Comparison of ENCODE assay signal across 23 cellular contexts in genomic region chr13:28714651-28715050, GRCh38. TPM values are rescaled to one million over a fixed set of nuclear protein-coding genes. Genes with fewer than 3 reads are reported as not detected.
DNase-seq lines count a peak whose midpoint lies in the region; ATAC-seq, FAIRE-seq and TF ChIP-seq lines count a peak whose summit lies in the region.
"Had no signal": no experiment of that assay in that cellular context is flagged by ENCODE, and none has a peak within 500 bp of the region (broad histone marks: within the 10 kb centered on the region; RNA-seq: fewer than 3 reads in every experiment).

No MANE protein-coding gene starts in this region.

- TF ChIP-seq RAD21 in K562 (CRISPR knock-in tag; conservative IDR thresholded peaks at IDR 0.05 in 1 of 2, IDR thresholded peaks at IDR 0.05 in 1 of 2), result no peak

- H3K4me3 ChIP-seq in breast epithelium (no peak overlapping the region), K562 (no peak overlapping the region), body of pancreas (no peak overlapping the region)
- H3K4me3 ChIP-seq: BLaER1, GM23248 had no signal

- H3K4me2 ChIP-seq in K562 (ENCODE audit: insufficient read depth, low read length), result no peak overlapping the region
- H3K4me2 ChIP-seq: BLaER1 had no signal

- no peaks in the 10 kb centered on the region for H3K9me1 ChIP-seq in K562 (ENCODE audit: control insufficient read depth, insufficient read depth, low read length)

- no TSS peak for BruUV-seq in MCF 10A (replicated peaks; lab: Mats Ljungman, UMichigan)
- no TSS peak for BruUV-seq in K562 (replicated peaks; lab: Mats Ljungman, UMichigan)

- no peaks in the 10 kb centered on the region for H3K4me1 ChIP-seq in breast epithelium
- H3K4me1 ChIP-seq in K562 (replicated peaks in 1 of 2; ENCODE audit: control insufficient read depth in 2 of 2, insufficient read depth in 2 of 2, low read length in 2 of 2), result peaks cover 0 to 11% of the 10 kb centered on the region in 2 experiments; a peak in 3 of 5 replicates
- H3K4me1 ChIP-seq in body of pancreas, result peaks cover 18% of the 10 kb centered on the region
- H3K4me1 ChIP-seq: BLaER1 had no signal

- H2AFZ ChIP-seq in K562 (ENCODE audit: low read depth, low read length), result no peak overlapping the region
- H2AFZ ChIP-seq: GM23248 had no signal

- CTCF ChIA-PET in MCF 10A (lab: Yijun Ruan, JAX), result no interaction called here
- CTCF ChIA-PET in HEK293T (lab: Yijun Ruan, JAX), result no interaction called here
- CTCF ChIA-PET in K562 (lab: Yijun Ruan, JAX; ENCODE audit: low intra/inter-chr PET ratio), result no interaction called here

- TF ChIP-seq CTCF in MCF 10A (IDR thresholded peaks at IDR 0.05; ENCODE audit: unreplicated experiment) (no peak), breast epithelium (IDR thresholded peaks at IDR 0.05) (no peak), K562 (IDR thresholded peaks at IDR 0.05 in 2 of 3, conservative IDR thresholded peaks at IDR 0.05 in 1 of 3; ENCODE audit: insufficient read depth in 2 of 3, low read depth in 1 of 3, low read length in 3 of 3) (no peak), body of pancreas (IDR thresholded peaks at IDR 0.05) (no peak)

- WGBS in K562 (ENCODE audit: insufficient coverage, low coverage, missing lambda C conversion rate), result 11% methylated on average over 1 of the region's 1 CpG
- 81 to 90% methylated on average over 1 of the region's 1 CpG for WGBS in body of pancreas, 2 donors

- no peaks in the 10 kb centered on the region for H3K79me2 ChIP-seq in K562 (ENCODE audit: control insufficient read depth, insufficient read depth, low read length)

- H3K27me3 Mint-ChIP-seq in MCF 10A (ENCODE audit: insufficient read depth, unreplicated experiment), result no peaks in the 10 kb centered on the region
- H3K27me3 Mint-ChIP-seq: B cell; CD4-positive, CD25-positive, alpha-beta regulatory T cell; CD8-positive, alpha-beta memory T cell had no signal

- no peaks in the 10 kb centered on the region for H3K9me3 Mint-ChIP-seq in MCF 10A (ENCODE audit: unreplicated experiment)
- H3K9me3 Mint-ChIP-seq: CD8-positive, alpha-beta memory T cell had no signal

- POLR2A ChIA-PET in MCF 10A (lab: Yijun Ruan, JAX), result interaction anchor here (0.5 kb wide), 1 partner anchor 46 kb away, joined by 3 read pairs; no protein-coding TSS in a partner anchor
- POLR2A ChIA-PET in HEK293T (lab: Yijun Ruan, JAX), result no interaction called here
- POLR2A ChIA-PET in K562 (lab: Yijun Ruan, JAX), result interaction anchor here (2.0 kb wide), 1 partner anchor 21 kb away, joined by 4 read pairs; no protein-coding TSS in a partner anchor

- ATAC-seq in K562, result no peak
- ATAC-seq in body of pancreas, result no peak

- no peak overlapping the region for H3K4me3 Mint-ChIP-seq in MCF 10A (ENCODE audit: unreplicated experiment)
- H3K4me3 Mint-ChIP-seq: B cell had no signal

- H3K27ac ChIP-seq in breast epithelium (no peak overlapping the region), K562 (ENCODE audit: extremely low read depth, low read depth, low read length) (no peak overlapping the region), body of pancreas (no peak overlapping the region)
- H3K27ac ChIP-seq: 22Rv1, BLaER1, C4-2B, GM23248 had no signal

- no peak for TF ChIP-seq EP300 in K562 (IDR thresholded peaks at IDR 0.05; ENCODE audit: low read length)

- no peak for DNase-seq in MCF 10A (ENCODE audit: unreplicated experiment)
- DNase-seq in breast epithelium (ENCODE audit: low spot score in 2 of 2), result no peak
- DNase-seq in HEK293T (ENCODE audit: extremely low spot score), result no peak
- DNase-seq in K562 (ENCODE audit: extremely low read depth in 1 of 4, low spot score in 3 of 4), result no peak
- DNase-seq in middle frontal gyrus (ENCODE audit: extremely low spot score, low spot score), result no peak
- DNase-seq in MV-4-11 (lab: John Stamatoyannopoulos, UW), result no peak
- DNase-seq in body of pancreas, result no peak
- DNase-seq: CD4-positive, CD25-positive, alpha-beta regulatory T cell; CD8-positive, alpha-beta memory T cell; DMS 273 treated with DMSO at 0.1 percent for 48 hours; DMS79 treated with DMSO at 0.1 percent for 48 hours; GM23248; H7; HCEC 1CT had no signal

- intact Hi-C loops in MCF 10A (cut with micrococcal nuclease), result loop anchor here (5.0 kb wide), 1 partner anchor 37 kb away; no protein-coding TSS in a partner anchor
- intact Hi-C loops in breast epithelium (cut with DNase I; ENCODE audit: low total_unique reads), result no loop called here
- intact Hi-C loops in K562 (cut with micrococcal nuclease), result no loop called here
- intact Hi-C loops in body of pancreas (cut with DNase I), result no loop called here

- H3K9me3 ChIP-seq in breast epithelium, result no peaks in the 10 kb centered on the region
- no peaks in the 10 kb centered on the region for H3K9me3 ChIP-seq in K562 (replicated peaks; ENCODE audit: control insufficient read depth, insufficient read depth, low read depth, low read length)
- no peaks in the 10 kb centered on the region for H3K9me3 ChIP-seq in body of pancreas

- no peak for FAIRE-seq in K562 (lab: Jason Lieb, UNC)
- FAIRE-seq: A204.1, D721Med, G401.6, GM19239, H1 had no signal

- TF ChIP-seq POLR2A in breast epithelium (IDR thresholded peaks at IDR 0.05) (no peak), K562 (conservative IDR thresholded peaks at IDR 0.05) (no peak), body of pancreas (IDR thresholded peaks at IDR 0.05) (no peak)

- H3K27ac Mint-ChIP-seq in MCF 10A (ENCODE audit: low read depth, unreplicated experiment), result peak overlapping the region; percentile 93
- H3K27ac Mint-ChIP-seq: B cell; CD4-positive, CD25-positive, alpha-beta regulatory T cell had no signal

- in situ Hi-C loops in K562 (cut with MboI), result no loop called here

- H3K36me3 ChIP-seq in breast epithelium (no peaks in the 10 kb centered on the region), K562 (ENCODE audit: control insufficient read depth, insufficient read depth, low read length) (no peaks in the 10 kb centered on the region), body of pancreas (replicated peaks in 1 of 2; ENCODE audit: insufficient read depth in 1 of 2, low read depth in 2 of 2) (no peaks in the 10 kb centered on the region)
- H3K36me3 ChIP-seq: BLaER1 had no signal

- peaks cover 34% of the 10 kb centered on the region for H3K4me1 Mint-ChIP-seq in MCF 10A (ENCODE audit: insufficient read depth, unreplicated experiment)

- no peaks in the 10 kb centered on the region for H4K20me1 ChIP-seq in K562 (replicated peaks; ENCODE audit: control insufficient read depth, insufficient read depth, low read length)
- H4K20me1 ChIP-seq: BLaER1 had no signal

- no peak overlapping the region for H3K9ac ChIP-seq in K562 (ENCODE audit: insufficient read depth in 1 of 2, low read depth in 2 of 2, low read length in 2 of 2)
- H3K9ac ChIP-seq: BLaER1, GM23248 had no signal

- peaks cover 18% of the 10 kb centered on the region for H3K36me3 Mint-ChIP-seq in MCF 10A (ENCODE audit: insufficient read depth, unreplicated experiment)

- H3K27me3 ChIP-seq in breast epithelium, result no peaks in the 10 kb centered on the region
- H3K27me3 ChIP-seq in K562 (ENCODE audit: control insufficient read depth in 2 of 2, insufficient read depth in 2 of 2, low read length in 2 of 2), result no peaks in the 10 kb centered on the region; a peak in 1 of 5 replicates
- no peaks in the 10 kb centered on the region for H3K27me3 ChIP-seq in body of pancreas

TF ChIP-seq in K562, 482 proteins besides CTCF, POLR2A, EP300 and RAD21 (continues in another document):
- no peak for TF ChIP-seq ESRRB (CRISPR knock-in tag; IDR thresholded peaks at IDR 0.05; ENCODE audit: borderline replicate concordance)
- no peak for TF ChIP-seq KDM4B (IDR thresholded peaks at IDR 0.05; ENCODE audit: borderline replicate concordance in 2 of 2, low read depth in 1 of 2)

RNA-seq across cellular contexts. Expression of gene SLC46A3, which starts 4.1 kb away (rescaled TPM):
- 6.4 and 8.1 TPM in 2 replicates for total RNA-seq in MCF 10A (2022)
- total RNA-seq in breast epithelium, result 10 to 100 TPM; 17.1 to 29.7 (median 25.6) TPM
- total RNA-seq in K562 (2011; cell fraction: chromatin; rRNA removed; ENCODE audit: low replicate concordance), result 0.97 and 2.0 TPM in 2 replicates
- total RNA-seq in K562 (2011; cell fraction: nucleolus; rRNA removed), result 0.50 and 1.2 TPM in 2 replicates
- 1.5 and 2.1 TPM in 2 replicates for total RNA-seq in K562 (2011; cell fraction: nucleoplasm; rRNA removed)
- total RNA-seq in K562 (2014; rRNA removed), result 0.54 and 0.61 TPM in 2 replicates
- 0.51 and 0.54 TPM in 2 replicates for total RNA-seq in K562 (2014; rRNA removed; fragmentation: Illumina TruSeq; extraction: Trizol)
- total RNA-seq in K562 (2015; rRNA removed; fragmentation: Illumina TruSeq; extraction: Trizol), result 0.38 and 0.43 TPM in 2 replicates
- 0.54 and 0.66 TPM in 2 replicates for total RNA-seq in K562 (2021)
- 1.2 and 2.6 TPM in 2 replicates for polyA plus RNA-seq in K562 (2011; rRNA removed)
- polyA plus RNA-seq in K562 (2011; cell fraction: cytosol; rRNA removed), result 0.54 and 1.6 TPM in 2 replicates
- 1.5 and 4.8 TPM in 2 replicates for polyA plus RNA-seq in K562 (2011; cell fraction: nucleus; rRNA removed)
- 0.66 and 1.3 TPM in 2 replicates for polyA plus RNA-seq in K562 (2012)
- polyA plus RNA-seq in K562 (2014; fragmentation: Illumina TruSeq; extraction: Trizol), result 0.32 and 0.58 TPM in 2 replicates
- polyA plus RNA-seq in K562 (2014; fragmentation: Nextera tagmentation; extraction: Ambion mirVana), result under 1 TPM; 0.14 to 0.20 TPM
- polyA plus RNA-seq in K562 (2014; rRNA removed), result 0.37 and 0.73 TPM in 2 replicates
- polyA minus RNA-seq in K562 (2011; rRNA and poly(A)+ RNA removed), result 1.4 and 1.6 TPM in 2 replicates
- 0.86 TPM in 1 of 2 replicates, not detected in the other for polyA minus RNA-seq in K562 (2011; cell fraction: cytosol; rRNA and poly(A)+ RNA removed)
- polyA minus RNA-seq in K562 (2011; cell fraction: nucleus; rRNA and poly(A)+ RNA removed), result 0.54 and 2.3 TPM in 2 replicates
- 10 to 100 TPM in 1 of 2 donors, 1 to 10 TPM in 1; 6.6 to 11.7 TPM for total RNA-seq in body of pancreas

RNA-seq across cellular contexts. Expression of gene POMP, which starts 55.7 kb away (rescaled TPM):
- total RNA-seq in MCF 10A (2022) (103 and 136 TPM in 2 replicates), breast epithelium (10 to 100 TPM; 47.3 to 72.5 (median 65.5) TPM), K562 (2014; rRNA removed) (69.2 and 75.2 TPM in 2 replicates), K562 (2014; rRNA removed; fragmentation: Illumina TruSeq; extraction: Trizol) (143 and 170 TPM in 2 replicates), K562 (2015; rRNA removed; fragmentation: Illumina TruSeq; extraction: Trizol) (117 and 127 TPM in 2 replicates), K562 (2021) (116 and 120 TPM in 2 replicates), body of pancreas (10 to 100 TPM; 10.6 to 39.9 TPM)
- 3.7 and 7.5 TPM in 2 replicates for total RNA-seq in K562 (2011; cell fraction: chromatin; rRNA removed; ENCODE audit: low replicate concordance)
- total RNA-seq in K562 (2011; cell fraction: nucleolus; rRNA removed), result 5.0 and 5.7 TPM in 2 replicates
- 9.3 and 10.8 TPM in 2 replicates for total RNA-seq in K562 (2011; cell fraction: nucleoplasm; rRNA removed)
- polyA plus RNA-seq in K562 (2011; rRNA removed) (74.5 and 114 TPM in 2 replicates), K562 (2014; fragmentation: Illumina TruSeq; extraction: Trizol) (117 and 126 TPM in 2 replicates), K562 (2014; fragmentation: Nextera tagmentation; extraction: Ambion mirVana) (100 to 1,000 TPM; 506 to 647 TPM), K562 (2014; rRNA removed) (118 and 126 TPM in 2 replicates)
- 13.9 and 38.6 TPM in 2 replicates for polyA plus RNA-seq in K562 (2011; cell fraction: cytosol; rRNA removed)
- polyA plus RNA-seq in K562 (2011; cell fraction: nucleus; rRNA removed), result 11.1 and 18.2 TPM in 2 replicates
- 122 and 246 TPM in 2 replicates for polyA plus RNA-seq in K562 (2012)
- 118 and 135 TPM in 2 replicates for polyA minus RNA-seq in K562 (2011; rRNA and poly(A)+ RNA removed)
- 27.0 and 34.8 TPM in 2 replicates for polyA minus RNA-seq in K562 (2011; cell fraction: cytosol; rRNA and poly(A)+ RNA removed)
- polyA minus RNA-seq in K562 (2011; cell fraction: nucleus; rRNA and poly(A)+ RNA removed), result 5.5 and 15.0 TPM in 2 replicates
